ENCODE assay signal across 8 cellular contexts in the genomic region with DNA sequence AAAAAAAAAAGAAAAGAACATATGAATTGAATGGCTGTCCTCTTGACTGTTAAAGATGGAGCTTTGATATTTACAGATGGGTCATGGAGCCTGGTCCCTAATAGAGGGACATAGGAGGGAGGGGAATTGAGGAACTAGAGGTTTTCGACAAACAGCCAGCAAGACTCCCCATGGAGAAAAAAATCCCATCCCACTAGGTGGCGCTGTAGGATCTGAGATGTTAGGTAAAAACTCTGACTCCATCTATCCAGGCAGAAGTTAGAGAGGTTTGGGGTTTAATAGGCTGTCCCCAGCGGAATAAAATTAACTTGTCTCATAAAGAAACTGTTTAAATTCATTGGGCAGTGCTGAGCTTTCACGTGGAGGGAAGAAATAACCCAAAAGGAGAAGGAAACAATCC.
DNase-seq lines count a peak whose midpoint lies in the region; ATAC-seq lines count a peak whose summit lies in the region.

No MANE protein-coding gene starts in this region.

- no peaks in the 10 kb centered on the region for H3K27me3 Mint-ChIP-seq in T-helper 1 cell treated with Interleukin-12 subunit alpha and Interleukin-12 subunit beta and Interleukin-4 antibody, amounts not matched to agents 30 μg/mL and 1 μg/mL, for 36 hours (ENCODE audit: low read depth)

- H3K36me3 ChIP-seq in iPS DF 6.9 (ENCODE audit: control insufficient read depth, insufficient read depth, low read length): 0 out of 2 replicates have a peak, but pooled peaks cover 2% of the 10 kb centered on the region

- H3K9me3 ChIP-seq in iPS DF 6.9 (ENCODE audit: control insufficient read depth, insufficient read depth, low read length): peaks cover 3% of the 10 kb centered on the region; the same call in 1 of the 2 replicates

- ATAC-seq in HG03469 (IDR thresholded peaks at IDR 0.05; ENCODE audit: unreplicated experiment): peak; percentile 59

- no peaks in the 10 kb centered on the region for H3K36me3 Mint-ChIP-seq in T-helper 1 cell treated with Interleukin-12 subunit alpha and Interleukin-12 subunit beta and Interleukin-4 antibody, amounts not matched to agents 30 μg/mL and 1 μg/mL, for 36 hours (ENCODE audit: low read depth)

- H3K9me3 Mint-ChIP-seq in T-helper 1 cell treated with Interleukin-12 subunit alpha and Interleukin-12 subunit beta and Interleukin-4 antibody, amounts not matched to agents 30 μg/mL and 1 μg/mL, for 36 hours: peaks cover 10% of the 10 kb centered on the region

- WGBS in iPS DF 6.9 (ENCODE audit: insufficient coverage, insufficient read length): no CpG with 5 or more reads among the region's 4 CpGs

- H3K4me3 Mint-ChIP-seq in T-helper 1 cell treated with Interleukin-12 subunit alpha and Interleukin-12 subunit beta and Interleukin-4 antibody, amounts not matched to agents 30 μg/mL and 1 μg/mL, for 36 hours: peak overlapping the region; percentile 74

- DNase-seq in activated gamma-delta T cell treated with Interleukin-2 at 50 U/mL for 16 hours (peak; percentile 70), activated gamma-delta T cell (lab: John Stamatoyannopoulos, UW) (no peak), amniotic epithelial cell (ENCODE audit: low read depth) (peak; percentile 75), iPS DF 6.9 (ENCODE audit: low read depth, low spot score) (peak; percentile 47), NCI-H187 treated with DMSO at 0.1 percent for 48 hours (lab: John Stamatoyannopoulos, UW) (no peak)
- peak; percentile 82 for DNase-seq in stimulated activated CD4-positive, alpha-beta T cell treated with anti-CD3 and anti-CD28 coated beads, Interleukin-4, amount 100 ng/mL, for 24 hours

- H3K4me3 ChIP-seq in iPS DF 6.9 (ENCODE audit: low read length): no peak overlapping the region

- H3K27ac Mint-ChIP-seq in T-helper 1 cell treated with Interleukin-12 subunit alpha and Interleukin-12 subunit beta and Interleukin-4 antibody, amounts not matched to agents 30 μg/mL and 1 μg/mL, for 36 hours: peak overlapping the region; percentile 76

- no peak overlapping the region for H3K27ac ChIP-seq in iPS DF 6.9 (ENCODE audit: low read length)

- H3K4me1 ChIP-seq in iPS DF 6.9 (ENCODE audit: control insufficient read depth, insufficient read depth, low read length): no peaks in the 10 kb centered on the region

- H3K4me1 Mint-ChIP-seq in T-helper 1 cell treated with Interleukin-12 subunit alpha and Interleukin-12 subunit beta and Interleukin-4 antibody, amounts not matched to agents 30 μg/mL and 1 μg/mL, for 36 hours (ENCODE audit: low read depth): peaks cover 14% of the 10 kb centered on the region

- H3K27me3 ChIP-seq in iPS DF 6.9 (ENCODE audit: control insufficient read depth, insufficient read depth, low read length): no peaks in the 10 kb centered on the region

Comparison
In these comparisons a context has a peak if more than half of its experiments do, and no peak if none do; other contexts are left out.
1. DNase-seq: peak in activated gamma-delta T cell treated with Interleukin-2 at 50 U/mL for 16 hours (single experiment), amniotic epithelial cell (single experiment), iPS DF 6.9 (single experiment) and stimulated activated CD4-positive, alpha-beta T cell treated with anti-CD3 and anti-CD28 coated beads, Interleukin-4, amount 100 ng/mL, for 24 hours (single experiment); none in activated gamma-delta T cell (single experiment) and NCI-H187 treated with DMSO at 0.1 percent for 48 hours (single experiment).